ENCODE assay signal across 1 cellular context in the genomic region with DNA sequence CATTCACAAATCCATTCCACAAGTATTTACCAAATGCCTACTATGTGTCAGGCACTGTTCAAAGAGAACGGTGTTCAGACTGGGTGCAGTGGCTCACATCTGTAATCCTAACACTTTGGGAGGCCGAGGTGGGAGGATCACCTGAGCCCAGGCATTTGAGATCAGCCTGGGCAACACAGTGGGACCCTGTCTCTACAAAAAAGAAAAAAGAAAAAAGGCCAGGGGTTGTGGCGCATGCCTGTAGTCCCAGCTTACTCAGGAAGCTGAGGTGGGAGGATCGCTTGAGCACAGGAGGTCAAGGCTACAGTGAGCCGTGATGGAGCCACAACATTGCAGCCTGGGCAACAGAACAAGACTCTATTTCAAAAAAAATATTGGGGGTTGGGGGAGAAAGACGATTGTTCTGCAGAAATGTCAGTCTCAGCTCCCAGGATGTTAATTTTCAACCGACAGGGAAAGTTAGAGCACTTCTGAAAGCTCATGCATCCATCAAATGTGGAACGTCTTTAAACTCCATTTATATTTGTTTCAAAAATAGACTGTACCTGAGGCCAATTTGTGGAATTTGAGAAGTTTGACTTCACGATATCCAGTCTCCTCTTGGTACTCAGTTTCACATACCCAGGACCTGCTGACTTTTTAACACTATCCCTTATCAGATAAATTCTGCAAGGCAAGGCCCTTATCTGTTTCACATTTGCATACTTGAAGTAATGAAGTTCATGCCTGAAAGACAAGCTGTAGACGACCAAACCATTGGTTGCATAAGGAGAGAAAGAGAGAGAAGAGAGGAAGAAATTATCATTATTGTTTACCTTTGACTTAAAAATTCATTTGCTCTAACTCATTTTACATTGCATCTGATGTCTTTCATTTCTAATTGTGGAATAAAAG.
TF ChIP-seq lines count a peak whose summit lies in the region.

No MANE protein-coding gene starts in this region.

TF ChIP-seq in HepG2, 621 proteins besides CTCF, POLR2A, EP300 and RAD21 (continued from another document and continues in another):
- TF ChIP-seq ZBTB37 (CRISPR knock-in tag; IDR thresholded peaks at IDR 0.05): no peak
- peak; percentile 32; the same call in 1 of the 2 replicates for TF ChIP-seq NR2F2 (IDR thresholded peaks at IDR 0.05; ENCODE audit: borderline replicate concordance, low read depth)
- TF ChIP-seq, protein P1, sequence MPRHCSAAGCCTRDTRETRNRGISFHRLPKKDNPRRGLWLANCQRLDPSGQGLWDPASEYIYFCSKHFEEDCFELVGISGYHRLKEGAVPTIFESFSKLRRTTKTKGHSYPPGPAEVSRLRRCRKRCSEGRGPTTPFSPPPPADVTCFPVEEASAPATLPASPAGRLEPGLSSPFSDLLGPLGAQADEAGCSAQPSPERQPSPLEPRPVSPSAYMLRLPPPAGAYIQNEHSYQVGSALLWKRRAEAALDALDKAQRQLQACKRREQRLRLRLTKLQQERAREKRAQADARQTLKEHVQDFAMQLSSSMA (CRISPR knock-in tag; IDR thresholded peaks at IDR 0.05): peak; percentile 42; the same call in 1 of the 2 replicates
- TF ChIP-seq ZKSCAN8 (CRISPR knock-in tag; IDR thresholded peaks at IDR 0.05; ENCODE audit: borderline replicate concordance): peak; percentile 50; the same call in 1 of the 2 replicates
- peak; percentile 65; the same call in 1 of the 2 replicates for TF ChIP-seq TARDBP (CRISPR knock-in tag; IDR thresholded peaks at IDR 0.05)
- no peak for TF ChIP-seq ZNF552 (CRISPR knock-in tag; IDR thresholded peaks at IDR 0.05; ENCODE audit: borderline replicate concordance)
- TF ChIP-seq MED8 (CRISPR knock-in tag; IDR thresholded peaks at IDR 0.05; ENCODE audit: insufficient replicate concordance): no peak
- no peak for TF ChIP-seq ZBTB43 (CRISPR knock-in tag; conservative IDR thresholded peaks at IDR 0.05)
- TF ChIP-seq, protein P2, sequence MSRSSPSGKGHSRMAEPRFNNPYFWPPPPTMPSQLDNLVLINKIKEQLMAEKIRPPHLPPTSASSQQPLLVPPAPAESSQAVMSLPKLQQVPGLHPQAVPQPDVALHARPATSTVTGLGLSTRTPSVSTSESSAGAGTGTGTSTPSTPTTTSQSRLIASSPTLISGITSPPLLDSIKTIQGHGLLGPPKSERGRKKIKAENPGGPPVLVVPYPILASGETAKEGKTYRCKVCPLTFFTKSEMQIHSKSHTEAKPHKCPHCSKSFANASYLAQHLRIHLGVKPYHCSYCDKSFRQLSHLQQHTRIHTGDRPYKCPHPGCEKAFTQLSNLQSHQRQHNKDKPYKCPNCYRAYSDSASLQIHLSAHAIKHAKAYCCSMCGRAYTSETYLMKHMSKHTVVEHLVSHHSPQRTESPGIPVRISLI (CRISPR knock-in tag; IDR thresholded peaks at IDR 0.05; ENCODE audit: borderline replicate concordance): peak; percentile 96
- no peak for TF ChIP-seq XBP1 (CRISPR knock-in tag; IDR thresholded peaks at IDR 0.05)
- TF ChIP-seq, protein P3, sequence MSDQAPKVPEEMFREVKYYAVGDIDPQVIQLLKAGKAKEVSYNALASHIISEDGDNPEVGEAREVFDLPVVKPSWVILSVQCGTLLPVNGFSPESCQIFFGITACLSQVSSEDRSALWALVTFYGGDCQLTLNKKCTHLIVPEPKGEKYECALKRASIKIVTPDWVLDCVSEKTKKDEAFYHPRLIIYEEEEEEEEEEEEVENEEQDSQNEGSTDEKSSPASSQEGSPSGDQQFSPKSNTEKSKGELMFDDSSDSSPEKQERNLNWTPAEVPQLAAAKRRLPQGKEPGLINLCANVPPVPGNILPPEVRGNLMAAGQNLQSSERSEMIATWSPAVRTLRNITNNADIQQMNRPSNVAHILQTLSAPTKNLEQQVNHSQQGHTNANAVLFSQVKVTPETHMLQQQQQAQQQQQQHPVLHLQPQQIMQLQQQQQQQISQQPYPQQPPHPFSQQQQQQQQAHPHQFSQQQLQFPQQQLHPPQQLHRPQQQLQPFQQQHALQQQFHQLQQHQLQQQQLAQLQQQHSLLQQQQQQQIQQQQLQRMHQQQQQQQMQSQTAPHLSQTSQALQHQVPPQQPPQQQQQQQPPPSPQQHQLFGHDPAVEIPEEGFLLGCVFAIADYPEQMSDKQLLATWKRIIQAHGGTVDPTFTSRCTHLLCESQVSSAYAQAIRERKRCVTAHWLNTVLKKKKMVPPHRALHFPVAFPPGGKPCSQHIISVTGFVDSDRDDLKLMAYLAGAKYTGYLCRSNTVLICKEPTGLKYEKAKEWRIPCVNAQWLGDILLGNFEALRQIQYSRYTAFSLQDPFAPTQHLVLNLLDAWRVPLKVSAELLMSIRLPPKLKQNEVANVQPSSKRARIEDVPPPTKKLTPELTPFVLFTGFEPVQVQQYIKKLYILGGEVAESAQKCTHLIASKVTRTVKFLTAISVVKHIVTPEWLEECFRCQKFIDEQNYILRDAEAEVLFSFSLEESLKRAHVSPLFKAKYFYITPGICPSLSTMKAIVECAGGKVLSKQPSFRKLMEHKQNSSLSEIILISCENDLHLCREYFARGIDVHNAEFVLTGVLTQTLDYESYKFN (CRISPR knock-in tag; conservative IDR thresholded peaks at IDR 0.05): peak; percentile 86
- TF ChIP-seq ZNF709 (CRISPR knock-in tag; IDR thresholded peaks at IDR 0.05): 0 out of 2 replicates have a peak, but pooled peaks have one; percentile 17
- TF ChIP-seq GPN1 (CRISPR knock-in tag; IDR thresholded peaks at IDR 0.05; ENCODE audit: borderline replicate concordance): no peak
- TF ChIP-seq PRPF4 (IDR thresholded peaks at IDR 0.05; ENCODE audit: low read depth, low read length, poor library complexity, severe bottlenecking): no peak
- TF ChIP-seq ZBTB7B (CRISPR knock-in tag; IDR thresholded peaks at IDR 0.05): peak; percentile 65; the same call in 1 of the 2 replicates
- peak; percentile 75 for TF ChIP-seq ZMYM4 (CRISPR knock-in tag; IDR thresholded peaks at IDR 0.05)
- TF ChIP-seq RFXAP (CRISPR knock-in tag; IDR thresholded peaks at IDR 0.05; ENCODE audit: borderline replicate concordance): peak; percentile 72; the same call in 1 of the 2 replicates
- 0 out of 2 replicates have a peak, but pooled peaks have one; percentile 15 for TF ChIP-seq ISL2 (CRISPR knock-in tag; IDR thresholded peaks at IDR 0.05)
- TF ChIP-seq ZNF44 (CRISPR knock-in tag; IDR thresholded peaks at IDR 0.05): no peak
- TF ChIP-seq RXRB (CRISPR knock-in tag; IDR thresholded peaks at IDR 0.05; ENCODE audit: borderline replicate concordance): peak; percentile 90
- TF ChIP-seq RCOR2 (CRISPR knock-in tag; IDR thresholded peaks at IDR 0.05): peak; percentile 97
- TF ChIP-seq IKZF1 (IDR thresholded peaks at IDR 0.05): no peak
- TF ChIP-seq NR2F1 (CRISPR knock-in tag; IDR thresholded peaks at IDR 0.05): peak; percentile 77 to 87; a peak in 3 of 4 replicates
- TF ChIP-seq ZNF543 (CRISPR knock-in tag; IDR thresholded peaks at IDR 0.05): no peak
- TF ChIP-seq, protein P4, sequence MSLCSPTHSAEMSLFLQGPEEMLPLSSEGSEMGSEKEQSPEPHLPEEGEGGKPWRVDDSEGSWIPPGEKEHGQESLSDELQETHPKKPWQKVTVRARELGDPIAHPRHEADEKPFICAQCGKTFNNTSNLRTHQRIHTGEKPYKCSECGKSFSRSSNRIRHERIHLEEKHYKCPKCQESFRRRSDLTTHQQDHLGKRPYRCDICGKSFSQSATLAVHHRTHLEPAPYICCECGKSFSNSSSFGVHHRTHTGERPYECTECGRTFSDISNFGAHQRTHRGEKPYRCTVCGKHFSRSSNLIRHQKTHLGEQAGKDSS (CRISPR knock-in tag; IDR thresholded peaks at IDR 0.05; ENCODE audit: borderline replicate concordance, low read depth): peak; percentile 69; the same call in 1 of the 2 replicates
- no peak for TF ChIP-seq RNF219 (CRISPR knock-in tag; IDR thresholded peaks at IDR 0.05)
- no peak for TF ChIP-seq ZNF784 (CRISPR knock-in tag; IDR thresholded peaks at IDR 0.05; ENCODE audit: borderline replicate concordance)
- TF ChIP-seq, protein P5, sequence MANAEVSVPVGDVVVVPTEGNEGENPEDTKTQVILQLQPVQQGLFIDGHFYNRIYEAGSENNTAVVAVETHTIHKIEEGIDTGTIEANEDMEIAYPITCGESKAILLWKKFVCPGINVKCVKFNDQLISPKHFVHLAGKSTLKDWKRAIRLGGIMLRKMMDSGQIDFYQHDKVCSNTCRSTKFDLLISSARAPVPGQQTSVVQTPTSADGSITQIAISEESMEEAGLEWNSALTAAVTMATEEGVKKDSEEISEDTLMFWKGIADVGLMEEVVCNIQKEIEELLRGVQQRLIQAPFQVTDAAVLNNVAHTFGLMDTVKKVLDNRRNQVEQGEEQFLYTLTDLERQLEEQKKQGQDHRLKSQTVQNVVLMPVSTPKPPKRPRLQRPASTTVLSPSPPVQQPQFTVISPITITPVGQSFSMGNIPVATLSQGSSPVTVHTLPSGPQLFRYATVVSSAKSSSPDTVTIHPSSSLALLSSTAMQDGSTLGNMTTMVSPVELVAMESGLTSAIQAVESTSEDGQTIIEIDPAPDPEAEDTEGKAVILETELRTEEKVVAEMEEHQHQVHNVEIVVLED (CRISPR knock-in tag; IDR thresholded peaks at IDR 0.05; ENCODE audit: borderline replicate concordance): no peak
- TF ChIP-seq, protein P6, sequence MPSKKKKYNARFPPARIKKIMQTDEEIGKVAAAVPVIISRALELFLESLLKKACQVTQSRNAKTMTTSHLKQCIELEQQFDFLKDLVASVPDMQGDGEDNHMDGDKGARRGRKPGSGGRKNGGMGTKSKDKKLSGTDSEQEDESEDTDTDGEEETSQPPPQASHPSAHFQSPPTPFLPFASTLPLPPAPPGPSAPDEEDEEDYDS (CRISPR knock-in tag; IDR thresholded peaks at IDR 0.05): peak; percentile 37; the same call in 1 of the 2 replicates
- peak; percentile 11; the same call in 1 of the 2 replicates for TF ChIP-seq ATF1 (CRISPR knock-in tag; IDR thresholded peaks at IDR 0.05)
- no peak for TF ChIP-seq ZNF343 (CRISPR knock-in tag; IDR thresholded peaks at IDR 0.05)
- peak; percentile 81 for TF ChIP-seq NCOA2 (CRISPR knock-in tag; IDR thresholded peaks at IDR 0.05)
- TF ChIP-seq CEBPB (IDR thresholded peaks at IDR 0.05; ENCODE audit: borderline replicate concordance, low read depth, low read length): no peak
- no peak for TF ChIP-seq ZNF225 (CRISPR knock-in tag; IDR thresholded peaks at IDR 0.05)
- TF ChIP-seq MBD4 (IDR thresholded peaks at IDR 0.05; ENCODE audit: borderline replicate concordance, low read length): no peak
- TF ChIP-seq ZNF430 (CRISPR knock-in tag; IDR thresholded peaks at IDR 0.05): peak; percentile 44; the same call in 1 of the 2 replicates
- no peak for TF ChIP-seq SIN3B (IDR thresholded peaks at IDR 0.05; ENCODE audit: low read length)
- TF ChIP-seq TOPORS (CRISPR knock-in tag; IDR thresholded peaks at IDR 0.05): 0 out of 2 replicates have a peak, but pooled peaks have one; percentile 36
- TF ChIP-seq ZNF510 (CRISPR knock-in tag; IDR thresholded peaks at IDR 0.05; ENCODE audit: low read depth): no peak
- TF ChIP-seq MNT (IDR thresholded peaks at IDR 0.05): no peak
- 0 out of 2 replicates have a peak, but pooled peaks have one; percentile 46 for TF ChIP-seq KDM2A (CRISPR knock-in tag; IDR thresholded peaks at IDR 0.05; ENCODE audit: borderline replicate concordance, low read depth)
- TF ChIP-seq POLR2AphosphoS5 (IDR thresholded peaks at IDR 0.05; ENCODE audit: low read depth, low read length): no peak
- TF ChIP-seq ZNF460 (CRISPR knock-in tag; IDR thresholded peaks at IDR 0.05; ENCODE audit: borderline replicate concordance): no peak
- peak; percentile 29; the same call in 1 of the 2 replicates for TF ChIP-seq FOXA3 (CRISPR knock-in tag; IDR thresholded peaks at IDR 0.05)
